Comparison of ENCODE assay signal across 21 cellular contexts in the genomic region with DNA sequence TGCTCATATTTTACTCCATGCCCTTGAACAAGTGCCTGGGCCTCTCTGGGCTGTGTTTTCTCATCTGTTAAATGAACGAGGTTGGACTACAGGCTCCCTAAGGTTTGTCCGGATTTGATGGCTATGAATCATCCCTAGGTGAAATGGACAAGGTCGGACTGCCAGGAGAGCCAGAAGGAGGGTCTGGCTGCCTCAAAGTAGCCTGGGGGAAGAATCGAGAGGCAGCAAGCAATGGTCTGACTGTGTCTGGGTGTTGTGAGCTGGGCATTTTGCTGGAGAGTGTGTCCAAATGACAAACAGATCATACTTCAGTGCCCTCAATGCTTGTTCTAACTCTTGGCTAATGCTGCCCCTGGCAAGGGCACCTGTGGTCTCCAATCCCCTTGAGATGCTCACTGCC.
"Had no signal": no experiment of that assay in that cellular context is flagged by ENCODE, and none has a peak within 500 bp of the region (broad histone marks: within the 10 kb centered on the region; RNA-seq: fewer than 3 reads in every experiment).

No MANE protein-coding gene starts in this region.

- H3K27ac Mint-ChIP-seq: activated CD4-positive, alpha-beta memory T cell treated with anti-CD3 and anti-CD28 coated beads for 36 hours; activated CD4-positive, alpha-beta T cell treated with anti-CD3 and anti-CD28 coated beads, Interleukin-2, amount 10 ng/mL, durations not matched to agents 7 days and 5 days; activated naive CD4-positive, alpha-beta T cell treated with anti-CD3 and anti-CD28 coated beads, Interleukin-2, amount 10 ng/mL, durations not matched to agents 7 days and 5 days; activated naive CD8-positive, alpha-beta T cell treated with anti-CD3 and anti-CD28 coated beads for 36 hours; activated T-cell treated with anti-CD3 and anti-CD28 coated beads, Interleukin-2, amount 50 U/mL, for 72 hours; activated T-helper 2 cell treated with anti-CD3 and anti-CD28 coated beads, Interferon-gamma antibody, Interleukin-2, Interleukin-4, amounts not matched to agents 10 μg/mL and 5 μg/mL and 100 μg/mL, durations not matched to agents 14 hours and 24 hours and 36 hours; T-helper 1 cell treated with Interleukin-12 subunit alpha and Interleukin-12 subunit beta and Interleukin-4 antibody, amounts not matched to agents 30 μg/mL and 1 μg/mL, for 36 hours had no signal

- H3K4me1 Mint-ChIP-seq: activated CD4-positive, alpha-beta T cell treated with anti-CD3 and anti-CD28 coated beads, Interleukin-2, amount 10 ng/mL, durations not matched to agents 7 days and 5 days; activated naive CD4-positive, alpha-beta T cell treated with anti-CD3 and anti-CD28 coated beads, Interleukin-2, amount 10 ng/mL, durations not matched to agents 7 days and 5 days; activated naive CD8-positive, alpha-beta T cell treated with anti-CD3 and anti-CD28 coated beads for 36 hours had no signal

- DNase-seq: activated CD4-positive, alpha-beta memory T cell treated with anti-CD3 and anti-CD28 coated beads for 36 hours; activated CD4-positive, alpha-beta T cell treated with anti-CD3 and anti-CD28 coated beads, Interleukin-2, amount 10 ng/mL, durations not matched to agents 7 days and 5 days; activated CD4-positive, CD25-positive, alpha-beta regulatory T cell; activated CD8-positive, alpha-beta memory T cell treated with anti-CD3 and anti-CD28 coated beads, Interleukin-2, amount 50 U/mL, for 4 hours; activated gamma-delta T cell treated with Interleukin-2 at 50 U/mL for 16 hours; activated naive CD4-positive, alpha-beta T cell treated with anti-CD3 and anti-CD28 coated beads, Interleukin-2, amount 10 ng/mL, durations not matched to agents 7 days and 5 days; activated naive CD8-positive, alpha-beta T cell treated with anti-CD3 and anti-CD28 coated beads for 36 hours; activated T-cell treated with anti-CD3 and anti-CD28 coated beads, Interleukin-2, amount 50 U/mL, for 72 hours; Kasumi-1; KBM-7; NCI-H1092; NCI-H1417 treated with DMSO at 0.1 percent for 48 hours; NCI-H1694; NCI-H2107; NCI-H345; NCI-H510A; NCI-H69; PC-3; SHP77 treated with DMSO at 0.1 percent for 48 hours had no signal

- H3K9me3 Mint-ChIP-seq: activated CD4-positive, alpha-beta memory T cell treated with anti-CD3 and anti-CD28 coated beads for 36 hours; activated CD4-positive, alpha-beta T cell treated with anti-CD3 and anti-CD28 coated beads, Interleukin-2, amount 10 ng/mL, durations not matched to agents 7 days and 5 days; activated naive CD8-positive, alpha-beta T cell treated with anti-CD3 and anti-CD28 coated beads for 36 hours; activated T-helper 2 cell treated with anti-CD3 and anti-CD28 coated beads, Interferon-gamma antibody, Interleukin-2, Interleukin-4, amounts not matched to agents 10 μg/mL and 5 μg/mL and 100 μg/mL, durations not matched to agents 14 hours and 24 hours and 36 hours; T-helper 1 cell treated with Interleukin-12 subunit alpha and Interleukin-12 subunit beta and Interleukin-4 antibody, amounts not matched to agents 30 μg/mL and 1 μg/mL, for 36 hours had no signal

- ATAC-seq: activated T-cell treated with anti-CD3 and anti-CD28 coated beads, Interleukin-2, amount 50 U/mL, for 72 hours; PC-3 had no signal

- H3K4me3 Mint-ChIP-seq: activated CD4-positive, alpha-beta memory T cell treated with anti-CD3 and anti-CD28 coated beads for 36 hours; activated CD4-positive, alpha-beta T cell treated with anti-CD3 and anti-CD28 coated beads, Interleukin-2, amount 10 ng/mL, durations not matched to agents 7 days and 5 days; activated naive CD4-positive, alpha-beta T cell treated with anti-CD3 and anti-CD28 coated beads, Interleukin-2, amount 10 ng/mL, durations not matched to agents 7 days and 5 days; activated naive CD8-positive, alpha-beta T cell treated with anti-CD3 and anti-CD28 coated beads for 36 hours; activated T-cell treated with anti-CD3 and anti-CD28 coated beads, Interleukin-2, amount 50 U/mL, for 72 hours; T-helper 1 cell treated with Interleukin-12 subunit alpha and Interleukin-12 subunit beta and Interleukin-4 antibody, amounts not matched to agents 30 μg/mL and 1 μg/mL, for 36 hours had no signal

- H3K36me3 Mint-ChIP-seq: activated CD4-positive, alpha-beta memory T cell treated with anti-CD3 and anti-CD28 coated beads for 36 hours; activated naive CD4-positive, alpha-beta T cell treated with anti-CD3 and anti-CD28 coated beads, Interleukin-2, amount 10 ng/mL, durations not matched to agents 7 days and 5 days; activated naive CD8-positive, alpha-beta T cell treated with anti-CD3 and anti-CD28 coated beads for 36 hours had no signal

- H3K27me3 Mint-ChIP-seq: activated naive CD4-positive, alpha-beta T cell treated with anti-CD3 and anti-CD28 coated beads, Interleukin-2, amount 10 ng/mL, durations not matched to agents 7 days and 5 days had no signal
